In the genomic region with DNA sequence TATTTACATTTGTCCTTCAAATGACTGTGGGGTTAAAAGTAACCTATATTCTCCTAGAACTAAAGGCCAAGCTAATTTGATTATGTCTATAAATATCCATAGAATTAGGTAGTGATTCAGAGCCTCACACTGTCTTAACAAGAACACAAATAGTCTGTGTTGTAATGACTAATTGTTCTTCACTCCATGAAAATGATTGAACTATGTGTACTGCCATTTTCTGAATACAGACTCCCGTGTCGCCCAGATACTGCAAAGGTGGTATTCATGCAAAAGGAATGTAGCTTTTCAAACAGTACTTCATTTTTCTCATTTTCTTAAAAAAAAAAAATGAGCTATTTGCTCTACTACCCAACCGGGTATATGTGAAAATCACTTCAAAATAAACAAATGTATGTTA, we compare ENCODE assay signal across 14 cellular contexts. TPM values are rescaled to one million over a fixed set of nuclear protein-coding genes. Genes with fewer than 3 reads are reported as not detected.
DNase-seq lines count a peak whose midpoint lies in the region; ATAC-seq, FAIRE-seq and TF ChIP-seq lines count a peak whose summit lies in the region.
"Had no signal": no experiment of that assay in that cellular context is flagged by ENCODE, and none has a peak within 500 bp of the region (broad histone marks: within the 10 kb centered on the region; RNA-seq: fewer than 3 reads in every experiment).

No MANE protein-coding gene starts in this region.

- CTCF ChIA-PET in A549 (lab: Yijun Ruan, JAX): interaction anchor here (0.7 to 2.6 kb wide), 5 partner anchors 11 to 594 kb away, joined by 3 to 10 read pairs (median 4); a partner anchor contains a TSS

- no peaks in the 10 kb centered on the region for H3K27me3 ChIP-seq in thyroid gland

- peak overlapping the region; percentile 12; the same call in 1 of the 3 replicates for H3K4me3 ChIP-seq in A549
- H3K4me3 ChIP-seq in astrocyte of the spinal cord (ENCODE audit: low read depth, low read length): no peak overlapping the region
- no peak overlapping the region for H3K4me3 ChIP-seq in thyroid gland (replicated peaks in 1 of 3)

- no peaks in the 10 kb centered on the region for H3K27me3 Mint-ChIP-seq in HFFc6 (ENCODE audit: insufficient read depth)

- H3K4me3 Mint-ChIP-seq in HFFc6: peak overlapping the region; percentile 78

- intact Hi-C loops in thyroid gland (cut with DNase I): no loop called here

- in situ Hi-C loops in astrocyte of the spinal cord (cut with HindIII; ENCODE audit: low sequenced_read_pairs): no loop called here

- no peak for TF ChIP-seq EP300 in A549 (IDR thresholded peaks at IDR 0.05)

- peak; percentile 91 for FAIRE-seq in A549 (lab: Jason Lieb, UNC)

- TF ChIP-seq POLR2A in A549 (IDR thresholded peaks at IDR 0.05; ENCODE audit: low read length) (no peak), thyroid gland (IDR thresholded peaks at IDR 0.05) (no peak), erythroblast (IDR thresholded peaks at IDR 0.05; ENCODE audit: low read length) (no peak)

- H3K9me3 ChIP-seq in A549 (no peaks in the 10 kb centered on the region), thyroid gland (no peaks in the 10 kb centered on the region)

- H3K4me1 Mint-ChIP-seq in HFFc6 (ENCODE audit: low read depth): peaks cover 40% of the 10 kb centered on the region

- no peaks in the 10 kb centered on the region for H3K36me3 ChIP-seq in thyroid gland

- no peaks in the 10 kb centered on the region for H3K9me3 Mint-ChIP-seq in HFFc6

- peak overlapping the region; percentile 97 for H3K27ac Mint-ChIP-seq in HFFc6

- ATAC-seq in A549: peak; percentile 69 to 80; a peak in 4 of 6 replicates
- no peak for ATAC-seq in GM21515 (IDR thresholded peaks at IDR 0.05; ENCODE audit: unreplicated experiment)

- peak overlapping the region; percentile 82 for H3K4me2 ChIP-seq in A549
- H3K4me2 ChIP-seq: KMS-11 had no signal

- H3K4me1 ChIP-seq in A549 (peaks cover 72% of the 10 kb centered on the region), thyroid gland (peaks cover 4 to 5% of the 10 kb centered on the region in 2 donors)

- no peaks in the 10 kb centered on the region for H3K36me3 Mint-ChIP-seq in HFFc6 (ENCODE audit: low read depth)

- TF ChIP-seq CTCF in A549 (IDR thresholded peaks at IDR 0.05) (no peak), HFFc6 (IDR thresholded peaks at IDR 0.05) (no peak), astrocyte of the spinal cord (IDR thresholded peaks at IDR 0.05; ENCODE audit: low read depth, low read length) (no peak), thyroid gland (IDR thresholded peaks at IDR 0.05) (no peak)

- DNase-seq in A549 (ENCODE audit: low read depth in 1 of 2, low spot score in 1 of 2) (peak; percentile 36 to 54), HFFc6 (peak; percentile 62), astrocyte of the spinal cord (ENCODE audit: low read depth, low spot score) (peak; percentile 52), glomerular visceral epithelial cell (ENCODE audit: extremely low spot score) (peak; percentile 38), thyroid gland (no peak), NCI-H2081 treated with DMSO at 0.1 percent for 48 hours (lab: John Stamatoyannopoulos, UW) (no peak), erythroblast (lab: John Stamatoyannopoulos, UW) (no peak)
- DNase-seq: activated CD8-positive, alpha-beta memory T cell treated with anti-CD3 and anti-CD28 coated beads for 24 hours; central memory CD4-positive, alpha-beta T cell; DMS 273 treated with DMSO at 0.1 percent for 48 hours; NCI-H1694; NCI-H510A had no signal

- no peak for TF ChIP-seq RAD21 in A549 (conservative IDR thresholded peaks at IDR 0.05 in 1 of 2, IDR thresholded peaks at IDR 0.05 in 1 of 2)

- POLR2A ChIA-PET in A549 (lab: Yijun Ruan, JAX): interaction anchor here (0.7 to 3.2 kb wide), 3 partner anchors 10 to 51 kb away, joined by 3 to 14 read pairs (median 7); a partner anchor contains a TSS

- WGBS in A549 (ENCODE audit: missing lambda C conversion rate): 0% methylated on average over 3 of the region's 3 CpGs
- WGBS in thyroid gland, 2 donors: 63 to 66% methylated on average over 3 of the region's 3 CpGs

- peak overlapping the region; percentile 80 for H3K27ac ChIP-seq in A549
- H3K27ac ChIP-seq in thyroid gland: no peak overlapping the region
- H3K27ac ChIP-seq: KMS-11 had no signal

TF ChIP-seq in A549, 52 proteins besides CTCF, POLR2A, EP300 and RAD21:
- TF ChIP-seq GATA3 (IDR thresholded peaks at IDR 0.05; ENCODE audit: borderline replicate concordance): peak; percentile 38; the same call in 1 of the 2 replicates
- TF ChIP-seq, protein P1, sequence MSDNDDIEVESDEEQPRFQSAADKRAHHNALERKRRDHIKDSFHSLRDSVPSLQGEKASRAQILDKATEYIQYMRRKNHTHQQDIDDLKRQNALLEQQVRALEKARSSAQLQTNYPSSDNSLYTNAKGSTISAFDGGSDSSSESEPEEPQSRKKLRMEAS (IDR thresholded peaks at IDR 0.05): 0 out of 2 replicates have a peak, but pooled peaks have one; percentile 0
- no peak for TF ChIP-seq RNF2 (IDR thresholded peaks at IDR 0.05; ENCODE audit: borderline replicate concordance, low read depth)
- 0 out of 2 replicates have a peak, but pooled peaks have one; percentile 35 for TF ChIP-seq FOSL2 (IDR thresholded peaks at IDR 0.05)
- TF ChIP-seq FOSL2 (CRISPR knock-in tag; IDR thresholded peaks at IDR 0.05): peak; percentile 66
- TF ChIP-seq, protein P2, sequence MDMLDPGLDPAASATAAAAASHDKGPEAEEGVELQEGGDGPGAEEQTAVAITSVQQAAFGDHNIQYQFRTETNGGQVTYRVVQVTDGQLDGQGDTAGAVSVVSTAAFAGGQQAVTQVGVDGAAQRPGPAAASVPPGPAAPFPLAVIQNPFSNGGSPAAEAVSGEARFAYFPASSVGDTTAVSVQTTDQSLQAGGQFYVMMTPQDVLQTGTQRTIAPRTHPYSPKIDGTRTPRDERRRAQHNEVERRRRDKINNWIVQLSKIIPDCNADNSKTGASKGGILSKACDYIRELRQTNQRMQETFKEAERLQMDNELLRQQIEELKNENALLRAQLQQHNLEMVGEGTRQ (IDR thresholded peaks at IDR 0.05): no peak

RNA-seq across cellular contexts. Expression of a gene that starts 11.3 kb away (rescaled TPM):
- 21.2 and 27.9 TPM in 2 replicates for polyA plus RNA-seq in A549 (2011; rRNA removed)
- 22.0 and 22.4 TPM in 2 replicates for polyA plus RNA-seq in A549 (2012; cell fraction: cytosol; rRNA removed)
- polyA plus RNA-seq in A549 (2012; cell fraction: nucleus; rRNA removed): 99.3 and 118 TPM in 2 replicates
- polyA plus RNA-seq in A549 (2017; fragmentation: RNase III; extraction: RNeasy Plus Mini Kit Qiagen cat#74134 plus additional on column Dnase treatment): 14.0 to 16.3 TPM (median 16.1 TPM) in 3 replicates
- 37.0 and 45.6 TPM in 2 replicates for polyA minus RNA-seq in A549 (2011; rRNA and poly(A)+ RNA removed)
- total RNA-seq in HFFc6 (2021; fragmentation: NEBNext Ultra II Directional; extraction: Animal tissue kit (Norgen Biotek cat#: 25700)): 10 to 100 TPM; 12.2 to 18.2 (median 16.9) TPM
- total RNA-seq in thyroid gland: 10 to 100 TPM; 17.4 to 30.0 (median 20.2) TPM

Comparison
In these comparisons a context has a peak if more than half of its experiments do, and no peak if none do; other contexts are left out.
1. DNase-seq: peak in A549 (2 of 2), HFFc6 (single experiment), astrocyte of the spinal cord (single experiment) and glomerular visceral epithelial cell (single experiment); none in thyroid gland (0 of 2), NCI-H2081 treated with DMSO at 0.1 percent for 48 hours (single experiment) and erythroblast (0 of 2).
2. H3K27ac ChIP-seq: peak in A549 (2 of 2); none in thyroid gland (0 of 3).